In genomic region chr14:21694425-21694824, GRCh38 we compare ENCODE assay signal across 1 cellular context.
TF ChIP-seq lines count a peak whose summit lies in the region.

No MANE protein-coding gene starts in this region.

TF ChIP-seq in HEK293, 187 proteins besides CTCF, POLR2A, EP300 and RAD21 (continued from another document):
- TF ChIP-seq ZBTB44 (tag by site-specific recombination; IDR thresholded peaks at IDR 0.05) (peak; percentile 78), ZNF26 (tag by site-specific recombination; IDR thresholded peaks at IDR 0.05) (no peak)
TF ChIP-seq in HEK293: peak in this region for 31.
